ENCODE assay signal across 22 cellular contexts in the genomic region with DNA sequence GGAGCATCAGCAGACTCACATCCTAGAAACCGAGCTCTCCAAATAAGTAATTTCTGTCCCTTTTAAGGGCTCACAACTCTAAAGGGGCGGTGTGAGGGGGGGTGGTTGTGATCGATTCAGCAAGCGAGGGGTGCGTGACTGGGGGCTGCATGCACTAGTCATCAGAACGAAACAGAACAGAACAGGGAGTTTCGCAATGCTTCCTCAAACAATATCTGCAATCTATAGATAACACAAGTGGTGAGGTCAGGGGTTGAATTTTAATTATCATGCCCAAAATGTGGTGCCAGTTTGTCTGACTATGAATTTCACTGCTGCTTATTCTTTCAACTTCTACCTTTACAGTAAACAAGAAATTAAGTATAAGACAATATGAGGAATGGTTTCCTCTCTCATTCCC.
"Had no signal": no experiment of that assay in that cellular context is flagged by ENCODE, and none has a peak within 500 bp of the region (broad histone marks: within the 10 kb centered on the region; RNA-seq: fewer than 3 reads in every experiment).

No MANE protein-coding gene starts in this region.

- H3K27ac Mint-ChIP-seq: activated CD4-positive, alpha-beta memory T cell treated with anti-CD3 and anti-CD28 coated beads for 36 hours; activated naive CD4-positive, alpha-beta T cell treated with anti-CD3 and anti-CD28 coated beads, Interleukin-2, amount 50 U/mL, for 24 hours; activated T-helper 1 cell treated with anti-CD3 and anti-CD28 coated beads, Interleukin-12 subunit alpha, Interleukin-12 subunit beta, Interleukin-2, Interleukin-4 antibody, amounts not matched to agents 30 ng/mL and 10 ng/mL and 1 ng/mL, durations not matched to agents 14 hours and 24 hours and 36 hours; endodermal cell; memory B cell; stimulated activated memory B cell treated with anti-CD40 and anti-IgM and Interleukin-4, amounts not matched to agents 10 μg/mL and 1 μg/mL and 100 μg/mL, for 72 hours; T-helper 2 cell treated with Interferon-gamma antibody and Interleukin-4, amounts not matched to agents 5 μg/mL and 100 μg/mL, for 36 hours had no signal

- H3K27me3 Mint-ChIP-seq: activated CD4-positive, alpha-beta memory T cell treated with anti-CD3 and anti-CD28 coated beads for 36 hours; activated naive CD4-positive, alpha-beta T cell treated with anti-CD3 and anti-CD28 coated beads, Interleukin-2, amount 50 U/mL, for 24 hours; memory B cell; stimulated activated memory B cell treated with anti-CD40 and anti-IgM and Interleukin-4, amounts not matched to agents 10 μg/mL and 1 μg/mL and 100 μg/mL, for 72 hours had no signal

- H3K27ac ChIP-seq: body of pancreas, cardiac muscle cell, gastroesophageal sphincter, transverse colon had no signal

- H3K4me1 ChIP-seq: body of pancreas, gastroesophageal sphincter, transverse colon had no signal

- H3K4me1 Mint-ChIP-seq: activated naive CD4-positive, alpha-beta T cell treated with anti-CD3 and anti-CD28 coated beads, Interleukin-2, amount 50 U/mL, for 24 hours; endodermal cell; memory B cell; stimulated activated memory B cell treated with anti-CD40 and anti-IgM and Interleukin-4, amounts not matched to agents 10 μg/mL and 1 μg/mL and 100 μg/mL, for 72 hours had no signal

- H3K27me3 ChIP-seq: body of pancreas, cardiac muscle cell, gastroesophageal sphincter, transverse colon had no signal

- H3K4me3 Mint-ChIP-seq: activated CD4-positive, alpha-beta memory T cell treated with anti-CD3 and anti-CD28 coated beads for 36 hours; activated naive CD4-positive, alpha-beta T cell treated with anti-CD3 and anti-CD28 coated beads, Interleukin-2, amount 50 U/mL, for 24 hours; activated T-helper 1 cell treated with anti-CD3 and anti-CD28 coated beads, Interleukin-12 subunit alpha, Interleukin-12 subunit beta, Interleukin-2, Interleukin-4 antibody, amounts not matched to agents 30 ng/mL and 10 ng/mL and 1 ng/mL, durations not matched to agents 14 hours and 24 hours and 36 hours; endodermal cell; memory B cell; stimulated activated memory B cell treated with anti-CD40 and anti-IgM and Interleukin-4, amounts not matched to agents 10 μg/mL and 1 μg/mL and 100 μg/mL, for 72 hours; T-helper 2 cell treated with Interferon-gamma antibody and Interleukin-4, amounts not matched to agents 5 μg/mL and 100 μg/mL, for 36 hours had no signal

- H3K9me3 ChIP-seq: body of pancreas, gastroesophageal sphincter, transverse colon had no signal

- DNase-seq: activated CD4-positive, alpha-beta memory T cell treated with anti-CD3 and anti-CD28 coated beads for 36 hours; activated CD4-positive, alpha-beta T cell treated with anti-CD3 and anti-CD28 coated beads for 4 hours; activated CD4-positive, CD25-positive, alpha-beta regulatory T cell; activated gamma-delta T cell; anterior cingulate cortex; body of pancreas; cortex of kidney; endodermal cell; head of caudate nucleus; left cardiac atrium; occipital lobe; small intestine; stimulated activated CD4-positive, alpha-beta T cell treated with anti-CD3 and anti-CD28 coated beads, Interleukin-15, amount 100 ng/mL, for 24 hours; transverse colon had no signal

- ATAC-seq: body of pancreas; gastroesophageal sphincter; left cardiac atrium; sciatic nerve; stimulated activated memory B cell treated with anti-CD40 and anti-IgM and Interleukin-4, amounts not matched to agents 10 μg/mL and 1 μg/mL and 100 μg/mL, for 72 hours had no signal

- H3K36me3 Mint-ChIP-seq: activated CD4-positive, alpha-beta memory T cell treated with anti-CD3 and anti-CD28 coated beads for 36 hours; activated naive CD4-positive, alpha-beta T cell treated with anti-CD3 and anti-CD28 coated beads, Interleukin-2, amount 50 U/mL, for 24 hours; memory B cell; stimulated activated memory B cell treated with anti-CD40 and anti-IgM and Interleukin-4, amounts not matched to agents 10 μg/mL and 1 μg/mL and 100 μg/mL, for 72 hours had no signal

- H3K4me3 ChIP-seq: body of pancreas, cardiac muscle cell, gastroesophageal sphincter, transverse colon had no signal

- H3K36me3 ChIP-seq: cardiac muscle cell, gastroesophageal sphincter, transverse colon had no signal
